Comparison of ENCODE assay signal across 13 cellular contexts in genomic region chr17:3907483-3908216, GRCh38. TPM values are rescaled to one million over a fixed set of nuclear protein-coding genes. Genes with fewer than 3 reads are reported as not detected.
A peak's percentile ranks its signal among the peaks of the same experiment; 100 is the strongest.
DNase-seq lines count a peak whose midpoint lies in the region; ATAC-seq and TF ChIP-seq lines count a peak whose summit lies in the region.
"Had no signal": no experiment of that assay in that cellular context is flagged by ENCODE, and none has a peak within 500 bp of the region (broad histone marks: within the 10 kb centered on the region; RNA-seq: fewer than 3 reads in every experiment).

No MANE protein-coding gene starts in this region.

- peak overlapping the region; percentile 93 for H2AK5ac ChIP-seq in neuronal stem cell (ENCODE audit: low read depth, low read length)

- peak; percentile 34 for TF ChIP-seq CTCF in DND-41 (IDR thresholded peaks at IDR 0.05; ENCODE audit: borderline replicate concordance, extremely low read depth, low read length, poor library complexity, severe bottlenecking)

- no peak overlapping the region for H2BK5ac ChIP-seq in neuronal stem cell (ENCODE audit: low read length)

- no peaks in the 10 kb centered on the region for H4K20me1 ChIP-seq in DND-41 (ENCODE audit: insufficient read depth, low read length)

- no peak overlapping the region for H2BK120ac ChIP-seq in neuronal stem cell (ENCODE audit: low read depth, low read length)

- peak overlapping the region; percentile 43 for H4K91ac ChIP-seq in neuronal stem cell (ENCODE audit: low read depth, low read length, poor library complexity)

- H3K4me1 ChIP-seq in DND-41 (ENCODE audit: insufficient read depth, low read length): peaks cover 31% of the 10 kb centered on the region
- peaks cover 2 to 3% of the 10 kb centered on the region in 2 donors for H3K4me1 ChIP-seq in neuronal stem cell (ENCODE audit: control insufficient read depth in 2 of 2, insufficient read depth in 1 of 2, low read depth in 1 of 2, low read length in 2 of 2)

- H3K36me3 Mint-ChIP-seq in IgD-negative memory B cell: no peaks in the 10 kb centered on the region

- H3K4me2 ChIP-seq in DND-41 (ENCODE audit: insufficient read depth, low read length): no peak overlapping the region
- no peak overlapping the region for H3K4me2 ChIP-seq in neuronal stem cell (ENCODE audit: insufficient read depth, low read length, poor library complexity, severe bottlenecking)

- H3K9me3 ChIP-seq in DND-41 (ENCODE audit: insufficient read depth, low read length, severe bottlenecking) (no peaks in the 10 kb centered on the region), neuronal stem cell (replicated peaks in 1 of 2; ENCODE audit: control insufficient read depth in 2 of 2, insufficient read depth in 1 of 2, low read depth in 1 of 2, low read length in 2 of 2) (no peaks in the 10 kb centered on the region)
- H3K9me3 ChIP-seq: stomach had no signal

- H2AFZ ChIP-seq in DND-41 (ENCODE audit: low read depth, low read length) (no peak overlapping the region), neuronal stem cell (ENCODE audit: low read length) (peak overlapping the region; percentile 45)

- H4K8ac ChIP-seq in neuronal stem cell (ENCODE audit: low read depth, low read length): no peak overlapping the region

- H3K27ac ChIP-seq in DND-41 (ENCODE audit: low read length): no peak overlapping the region
- no peak overlapping the region for H3K27ac ChIP-seq in neuronal stem cell (replicated peaks; ENCODE audit: low read length)
- H3K27ac ChIP-seq: stomach had no signal

- WGBS in neuronal stem cell (ENCODE audit: extremely low coverage in 2 of 2, insufficient read length in 2 of 2, insufficient replicate concordance in 1 of 2), 2 donors: no CpG with 5 or more reads among the region's 11 CpGs

- peaks cover 21 to 29% (median 23%) of the 10 kb centered on the region in 3 donors for H3K4me1 Mint-ChIP-seq in IgD-negative memory B cell

- peak overlapping the region in 2 of 4 donors; percentile 28 to 69 for H3K4me3 Mint-ChIP-seq in IgD-negative memory B cell

- H3K4me3 ChIP-seq in DND-41 (ENCODE audit: low read depth in 1 of 2, low read length in 2 of 2) (no peak overlapping the region), neuronal stem cell (ENCODE audit: low read length in 2 of 2) (no peak overlapping the region)
- H3K4me3 ChIP-seq: stomach had no signal

- H3K9me3 Mint-ChIP-seq in IgD-negative memory B cell: no peaks in the 10 kb centered on the region

- peak overlapping the region; percentile 97 for H3K4ac ChIP-seq in neuronal stem cell (ENCODE audit: low read length)

- H3K14ac ChIP-seq in neuronal stem cell (ENCODE audit: low read length): no peak overlapping the region

- ATAC-seq in DND-41 (ENCODE audit: insufficient read depth, low read depth) (no peak), HG02759 (IDR thresholded peaks at IDR 0.05; ENCODE audit: unreplicated experiment) (no peak), HG03520 (IDR thresholded peaks at IDR 0.05; ENCODE audit: unreplicated experiment) (no peak)

- H2BK15ac ChIP-seq in neuronal stem cell (ENCODE audit: low read length): peak overlapping the region; percentile 1

- peak overlapping the region; percentile 83 for H3K18ac ChIP-seq in neuronal stem cell (ENCODE audit: low read length)

- peak overlapping the region in 2 of 3 donors; percentile 94 to 97 for H3K27ac Mint-ChIP-seq in IgD-negative memory B cell

- H3K27me3 ChIP-seq in DND-41 (ENCODE audit: insufficient read depth, low read length, poor library complexity) (no peaks in the 10 kb centered on the region), neuronal stem cell (ENCODE audit: control insufficient read depth in 3 of 3, insufficient read depth in 3 of 3, low read depth in 1 of 3, low read length in 3 of 3) (no peaks in the 10 kb centered on the region)
- H3K27me3 ChIP-seq: stomach had no signal

- no peaks in the 10 kb centered on the region for H3K79me2 ChIP-seq in DND-41 (ENCODE audit: insufficient read depth, low read length)

- no peak overlapping the region for H2BK12ac ChIP-seq in neuronal stem cell (ENCODE audit: low read length)

- H3K79me1 ChIP-seq in neuronal stem cell (ENCODE audit: low read depth, low read length): no peaks in the 10 kb centered on the region

- DNase-seq in DND-41 (no peak), dermis blood vessel endothelial cell (peak; percentile 26), neuronal stem cell (ENCODE audit: low spot score) (no peak), GM03348 (ENCODE audit: low spot score) (no peak), dedifferentiated amniotic fluid mesenchymal stem cell (ENCODE audit: extremely low spot score) (no peak)
- DNase-seq: activated gamma-delta T cell; KG1; NK-92 treated with Interleukin-12 subunit alpha and Interleukin-12 subunit beta, amount 100 ng/mL, for 24 hours; small intestine; stomach had no signal

- no peak overlapping the region for H3K9ac ChIP-seq in DND-41 (ENCODE audit: low read depth, low read length)
- H3K9ac ChIP-seq in neuronal stem cell (ENCODE audit: low read depth, low read length, poor library complexity): no peak overlapping the region

- peaks cover 3% of the 10 kb centered on the region for H3K27me3 Mint-ChIP-seq in IgD-negative memory B cell

- no peak overlapping the region for H3K23ac ChIP-seq in neuronal stem cell (ENCODE audit: low read depth, low read length, poor library complexity)

- H3K36me3 ChIP-seq in DND-41 (ENCODE audit: insufficient read depth, low read length) (no peaks in the 10 kb centered on the region), neuronal stem cell (replicated peaks in 1 of 2; ENCODE audit: control insufficient read depth in 2 of 2, insufficient read depth in 2 of 2, low read length in 2 of 2) (no peaks in the 10 kb centered on the region)
- H3K36me3 ChIP-seq: stomach had no signal

RNA-seq across cellular contexts. Expression of gene P2RX1, which starts 8.6 kb away (rescaled TPM):
- polyA plus RNA-seq in IgD-negative memory B cell: 2.4 TPM
- total RNA-seq in dermis blood vessel endothelial cell: not detected in 2 replicates
- polyA plus RNA-seq in neuronal stem cell (2013, experiment 1 of 2): not detected
- not detected for polyA plus RNA-seq in neuronal stem cell (2013, experiment 2 of 2)

RNA-seq across cellular contexts. Expression of gene CAMKK1, which starts 14.8 kb away (rescaled TPM):
- polyA plus RNA-seq in IgD-negative memory B cell: 0.53 TPM
- 0.79 and 2.2 TPM in 2 replicates for total RNA-seq in dermis blood vessel endothelial cell
- 4.8 TPM for polyA plus RNA-seq in neuronal stem cell (2013, experiment 1 of 2)
- polyA plus RNA-seq in neuronal stem cell (2013, experiment 2 of 2): 5.0 TPM

RNA-seq across cellular contexts. Expression of gene ATP2A3, which starts 56.6 kb away (rescaled TPM):
- 155 TPM for polyA plus RNA-seq in IgD-negative memory B cell
- total RNA-seq in dermis blood vessel endothelial cell: 0.23 TPM in 1 of 2 replicates, not detected in the other
- polyA plus RNA-seq in neuronal stem cell (2013, experiment 1 of 2): 1.7 TPM
- 2.6 TPM for polyA plus RNA-seq in neuronal stem cell (2013, experiment 2 of 2)
